8 cellular contexts compared by ENCODE assay signal in the genomic region with DNA sequence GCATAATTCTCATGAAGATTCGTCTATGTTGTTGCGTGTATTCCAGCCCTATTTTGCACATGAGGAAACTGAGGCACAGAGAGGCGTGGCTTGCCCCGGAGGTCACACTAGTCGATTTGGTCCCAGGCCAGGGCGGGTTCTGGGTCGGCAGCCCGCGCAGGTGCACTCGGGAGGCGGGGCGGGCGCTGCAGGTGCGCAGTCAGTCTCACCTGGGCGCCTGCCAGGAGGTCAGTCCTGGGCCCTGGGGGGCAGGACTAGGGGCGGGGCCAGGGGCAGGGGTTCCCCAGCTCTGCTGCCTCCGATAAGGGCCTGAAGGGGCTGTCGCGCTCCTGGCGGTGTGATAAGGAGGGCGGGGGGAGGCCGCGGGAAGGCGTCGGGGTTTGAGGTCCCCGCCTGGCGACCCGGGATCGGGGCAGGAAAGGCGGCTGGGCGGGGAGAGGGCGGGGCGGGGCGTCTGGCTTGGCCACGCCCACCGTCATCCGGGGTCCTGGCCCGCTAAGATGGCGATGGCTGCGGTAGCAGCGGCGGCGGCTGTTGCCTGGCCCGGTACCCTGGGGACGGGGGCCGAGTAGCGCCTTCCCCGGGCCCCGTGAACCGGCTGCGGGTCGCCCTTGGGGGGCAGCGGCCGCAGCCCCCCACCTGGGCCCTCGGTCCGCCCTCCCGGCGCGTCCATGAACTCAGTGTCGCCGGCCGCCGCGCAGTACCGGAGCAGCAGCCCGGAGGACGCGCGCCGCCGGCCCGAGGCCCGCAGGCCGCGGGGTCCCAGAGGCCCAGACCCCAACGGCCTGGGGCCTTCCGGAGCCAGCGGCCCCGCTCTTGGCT. TPM values are rescaled to one million over a fixed set of nuclear protein-coding genes. Genes with fewer than 3 reads are reported as not detected.
DNase-seq lines count a peak whose midpoint lies in the region; TF ChIP-seq lines count a peak whose summit lies in the region.

A gene (plus strand): TSS at position 485 of the 822 bp plus-strand sequence. CDS start 187 bp downstream, at position 672.

- H3K4me3 ChIP-seq in AG09309 (ENCODE audit: control insufficient read depth, low read depth, low read length) (peak within 1 kb of the TSS; percentile 80), NT2/D1 (ENCODE audit: insufficient read length, low read depth) (peak within 1 kb of the TSS; percentile 78)

- H3K9ac ChIP-seq in NT2/D1 (ENCODE audit: insufficient read length, low read depth) = peak within 1 kb of the TSS; percentile 95

- H3K9me3 Mint-ChIP-seq in endothelial cell (ENCODE audit: unreplicated experiment) = no peaks in the 10 kb centered on the region
- H3K9me3 Mint-ChIP-seq in mesothelial cell of epicardium = no peaks in the 10 kb centered on the region

- H3K4me1 Mint-ChIP-seq in endothelial cell (ENCODE audit: unreplicated experiment) (peaks cover 3% of the 10 kb centered on the region), mesothelial cell of epicardium (peaks cover 3% of the 10 kb centered on the region)

- no peaks in the 10 kb centered on the region for H3K9me3 ChIP-seq in NT2/D1 (ENCODE audit: insufficient read depth, low read length)

- TF ChIP-seq POLR2A in GM19099 (IDR thresholded peaks at IDR 0.05; ENCODE audit: extremely low read depth, insufficient read length, low read depth) = peak; percentile 91

- H3K36me3 Mint-ChIP-seq in endothelial cell (ENCODE audit: low read depth, unreplicated experiment) (no peaks in the 10 kb centered on the region), mesothelial cell of epicardium (peaks cover 4% of the 10 kb centered on the region)

- H3K27ac Mint-ChIP-seq in endothelial cell (ENCODE audit: unreplicated experiment) = no peak within 1 kb of the TSS
- peak within 1 kb of the TSS; percentile 37 for H3K27ac Mint-ChIP-seq in mesothelial cell of epicardium

- no peak for DNase-seq in AG09309 (ENCODE audit: low read depth)
- DNase-seq in HPDE6-E6E7 (ENCODE audit: extremely low spot score) = peak; percentile 96
- peak; percentile 65 for DNase-seq in NT2/D1 (ENCODE audit: low read depth, low spot score)
- peak; percentile 58 for DNase-seq in activated CD8-positive, alpha-beta memory T cell treated with anti-CD3 and anti-CD28 coated beads, Interleukin-2, amount 50 U/mL, for 1 hour (ENCODE audit: extremely low read depth)
- peak; percentile 79 for DNase-seq in endothelial cell (ENCODE audit: low spot score)
- DNase-seq in mesothelial cell of epicardium (ENCODE audit: low spot score in 2 of 2, unreplicated experiment in 2 of 2) = peak; percentile 81 to 82
- peak; percentile 50 to 61 for DNase-seq in stimulated activated CD8-positive, alpha-beta memory T cell treated with anti-CD3 and anti-CD28 coated beads, Interleukin-15, amount 100 ng/mL, for 4 hours (ENCODE audit: low read depth in 2 of 2)

- H3K27me3 ChIP-seq in NT2/D1 (ENCODE audit: insufficient read depth, insufficient read length) = no peaks in the 10 kb centered on the region

- H3K36me3 ChIP-seq in NT2/D1 (ENCODE audit: insufficient read depth, insufficient read length, low read length) = peaks cover 26% of the 10 kb centered on the region

- H3K27me3 Mint-ChIP-seq in endothelial cell (ENCODE audit: unreplicated experiment) (peaks cover 4% of the 10 kb centered on the region), mesothelial cell of epicardium (ENCODE audit: low read depth) (peaks cover 27% of the 10 kb centered on the region)

- peaks cover 10% of the 10 kb centered on the region for H3K4me1 ChIP-seq in NT2/D1 (ENCODE audit: insufficient read depth, insufficient read length)

- H3K4me3 Mint-ChIP-seq in endothelial cell (ENCODE audit: unreplicated experiment) (peak within 1 kb of the TSS; percentile 92), mesothelial cell of epicardium (peak within 1 kb of the TSS; percentile 82)

- no peak for TF ChIP-seq CTCF in AG09309 (IDR thresholded peaks at IDR 0.05; ENCODE audit: control insufficient read depth, insufficient read depth, low read depth, low read length, missing control alignments)
- TF ChIP-seq CTCF in endothelial cell (IDR thresholded peaks at IDR 0.05; ENCODE audit: unreplicated experiment) = no peak
- no peak for TF ChIP-seq CTCF in mesothelial cell of epicardium (IDR thresholded peaks at IDR 0.05; ENCODE audit: unreplicated experiment)

RNA-seq across cellular contexts. Expression of the gene that starts here (rescaled TPM):
- total RNA-seq in endothelial cell (ENCODE audit: unreplicated experiment) (11.8 TPM), mesothelial cell of epicardium (31.9 to 37.3 TPM (median 33.1 TPM) in 3 replicates)
